Comparison of ENCODE assay signal across 11 cellular contexts in the genomic region with DNA sequence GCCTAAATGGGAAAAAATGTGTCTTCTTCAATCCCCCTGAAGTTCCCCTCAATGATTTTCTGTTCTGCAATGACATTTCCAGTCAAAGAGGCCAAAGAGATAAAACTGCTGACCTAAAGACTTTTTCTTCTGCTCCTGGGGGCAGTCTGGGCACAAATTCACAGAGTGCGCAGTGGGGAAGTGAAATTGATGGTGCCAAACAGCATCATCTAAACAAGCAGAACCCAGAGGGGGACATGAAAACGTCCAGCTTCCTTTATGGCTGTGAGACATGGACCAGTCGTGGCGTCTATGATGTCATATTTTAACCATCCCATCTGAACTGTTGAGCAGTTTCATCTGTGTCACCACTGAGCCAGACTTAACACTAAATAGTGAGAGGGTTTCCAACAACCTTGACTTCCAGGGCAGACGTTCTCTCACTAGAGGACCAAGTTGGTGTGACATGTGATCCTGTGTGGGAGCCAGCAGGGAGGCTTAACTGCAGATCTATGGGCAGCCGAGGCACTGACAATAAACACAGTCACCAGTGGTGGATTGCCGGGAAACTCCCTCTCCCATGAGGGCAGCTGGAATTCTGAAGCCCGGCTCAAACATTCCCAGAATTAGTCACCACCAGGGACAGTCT. TPM values are rescaled to one million over a fixed set of nuclear protein-coding genes. Genes with fewer than 3 reads are reported as not detected.
A peak's percentile ranks its signal among the peaks of the same experiment; 100 is the strongest.
DNase-seq lines count a peak whose midpoint lies in the region; ATAC-seq and TF ChIP-seq lines count a peak whose summit lies in the region.
"Had no signal": no experiment of that assay in that cellular context is flagged by ENCODE, and none has a peak within 500 bp of the region (broad histone marks: within the 10 kb centered on the region; RNA-seq: fewer than 3 reads in every experiment).

No MANE protein-coding gene starts in this region.

- peak overlapping the region; percentile 63 for H3K9ac ChIP-seq in smooth muscle cell (ENCODE audit: low read depth)

- H3K27ac ChIP-seq in smooth muscle cell (ENCODE audit: low read depth): peak overlapping the region; percentile 85
- H3K27ac ChIP-seq: VCaP had no signal

- no peak for TF ChIP-seq CTCF in fibroblast of villous mesenchyme (IDR thresholded peaks at IDR 0.05; ENCODE audit: insufficient read depth, low read depth, low read length)
- TF ChIP-seq CTCF in smooth muscle cell (IDR thresholded peaks at IDR 0.05; ENCODE audit: borderline replicate concordance, insufficient read depth, poor library complexity, severe bottlenecking): no peak

- H3K36me3 ChIP-seq in smooth muscle cell (ENCODE audit: low read depth): no peaks in the 10 kb centered on the region

- H3K4me1 ChIP-seq in smooth muscle cell (ENCODE audit: low read depth): peaks cover 10% of the 10 kb centered on the region

- no peak overlapping the region for H3K4me3 Mint-ChIP-seq in activated CD4-positive, alpha-beta T cell treated with anti-CD3 and anti-CD28 coated beads for 36 hours
- H3K4me3 Mint-ChIP-seq in T-helper 17 cell: no peak overlapping the region

- intact Hi-C loops in activated CD4-positive, alpha-beta T cell treated with anti-CD3 and anti-CD28 coated beads for 36 hours (cut with DNase I, micrococcal nuclease): no loop called here

- CTCF ChIA-PET in activated CD4-positive, alpha-beta T cell treated with anti-CD3 and anti-CD28 coated beads for 36 hours (lab: Charles Lee): interaction anchor here (0.7 to 1.5 kb wide), 5 partner anchors 10 to 107 kb away, joined by 3 to 5 read pairs (median 4); no protein-coding TSS in a partner anchor

- no peaks in the 10 kb centered on the region for H3K9me3 Mint-ChIP-seq in activated CD4-positive, alpha-beta T cell treated with anti-CD3 and anti-CD28 coated beads for 36 hours (ENCODE audit: low read depth)

- H3K79me2 ChIP-seq in smooth muscle cell (ENCODE audit: low read depth): no peaks in the 10 kb centered on the region

- H3K36me3 Mint-ChIP-seq in activated CD4-positive, alpha-beta T cell treated with anti-CD3 and anti-CD28 coated beads for 36 hours (ENCODE audit: low read depth): peaks cover 7% of the 10 kb centered on the region
- peaks cover 5% of the 10 kb centered on the region for H3K36me3 Mint-ChIP-seq in T-helper 17 cell (ENCODE audit: low read depth)

- ATAC-seq in activated CD4-positive, alpha-beta T cell treated with anti-CD3 and anti-CD28 coated beads for 36 hours: peak; percentile 76
- peak; percentile 39 for ATAC-seq in T-helper 17 cell
- no peak for ATAC-seq in GM18517 (IDR thresholded peaks at IDR 0.05; ENCODE audit: unreplicated experiment)
- ATAC-seq in HG03139 (IDR thresholded peaks at IDR 0.05; ENCODE audit: unreplicated experiment): no peak

- no peaks in the 10 kb centered on the region for H3K27me3 Mint-ChIP-seq in activated CD4-positive, alpha-beta T cell treated with anti-CD3 and anti-CD28 coated beads for 36 hours
- H3K27me3 Mint-ChIP-seq in T-helper 17 cell: no peaks in the 10 kb centered on the region

- POLR2A ChIA-PET in activated CD4-positive, alpha-beta T cell treated with anti-CD3 and anti-CD28 coated beads for 36 hours (lab: Charles Lee): no interaction called here

- peaks cover 51% of the 10 kb centered on the region for H3K4me1 Mint-ChIP-seq in activated CD4-positive, alpha-beta T cell treated with anti-CD3 and anti-CD28 coated beads for 36 hours
- H3K4me1 Mint-ChIP-seq in T-helper 17 cell: peaks cover 31% of the 10 kb centered on the region

- H3K4me3 ChIP-seq in fibroblast of villous mesenchyme (ENCODE audit: low read depth, low read length) (no peak overlapping the region), smooth muscle cell (no peak overlapping the region)

- H3K27ac Mint-ChIP-seq in activated CD4-positive, alpha-beta T cell treated with anti-CD3 and anti-CD28 coated beads for 36 hours: peak overlapping the region; percentile 52
- peak overlapping the region; percentile 65 for H3K27ac Mint-ChIP-seq in T-helper 17 cell

- 20% methylated on average over 8 of the region's 8 CpGs for WGBS in smooth muscle cell (ENCODE audit: low lambda C conversion rate)

- peaks cover 9% of the 10 kb centered on the region for H3F3A ChIP-seq in smooth muscle cell (ENCODE audit: low read depth)

- H3K4me2 ChIP-seq in smooth muscle cell: peak overlapping the region; percentile 67

- H3K9me3 ChIP-seq in T-helper 17 cell (ENCODE audit: control insufficient read depth, low read length, poor library complexity, severe bottlenecking): no peaks in the 10 kb centered on the region
- H3K9me3 ChIP-seq in smooth muscle cell (replicated peaks; ENCODE audit: low read depth): no peaks in the 10 kb centered on the region

- H4K20me1 ChIP-seq in smooth muscle cell (ENCODE audit: low read depth): no peaks in the 10 kb centered on the region

- DNase-seq in activated CD4-positive, alpha-beta T cell treated with anti-CD3 and anti-CD28 coated beads for 36 hours: no peak
- DNase-seq in activated CD4-positive, alpha-beta T cell treated with anti-CD3 and anti-CD28 coated beads for 48 hours: no peak
- DNase-seq in T-helper 17 cell: no peak
- peak; percentile 12 for DNase-seq in fibroblast of villous mesenchyme (ENCODE audit: low read depth)
- DNase-seq in smooth muscle cell (lab: John Stamatoyannopoulos, UW; ENCODE audit: unreplicated experiment): peak; percentile 13
- DNase-seq in cerebellar cortex (ENCODE audit: low spot score): no peak
- DNase-seq: NCI-H524, posterior cingulate gyrus had no signal

- peak overlapping the region; percentile 13 for H2AFZ ChIP-seq in smooth muscle cell (ENCODE audit: low read depth)

- H3K27me3 ChIP-seq in smooth muscle cell (ENCODE audit: low read depth): no peaks in the 10 kb centered on the region

RNA-seq across cellular contexts. Expression of gene SCML4, which starts 12.4 kb away (rescaled TPM):
- 10 to 100 TPM in 1 of 2 experiments, 1 to 10 TPM in 1; 9.0 to 11.0 TPM for total RNA-seq in activated CD4-positive, alpha-beta T cell treated with anti-CD3 and anti-CD28 coated beads for 36 hours
- total RNA-seq in T-helper 17 cell (10 to 100 TPM; 49.6 to 58.3 TPM), fibroblast of villous mesenchyme (not detected in 2 replicates), smooth muscle cell (not detected in 2 replicates)
- not detected in 2 replicates for polyA plus RNA-seq in smooth muscle cell

Comparison
In these comparisons a context has a peak if more than half of its experiments do, and no peak if none do; other contexts are left out.
1. ATAC-seq: peak in activated CD4-positive, alpha-beta T cell treated with anti-CD3 and anti-CD28 coated beads for 36 hours (single experiment) and T-helper 17 cell (single experiment); none in GM18517 (single experiment) and HG03139 (single experiment).
2. DNase-seq: peak in fibroblast of villous mesenchyme (single experiment) and smooth muscle cell (single experiment); none in activated CD4-positive, alpha-beta T cell treated with anti-CD3 and anti-CD28 coated beads for 36 hours (single experiment), activated CD4-positive, alpha-beta T cell treated with anti-CD3 and anti-CD28 coated beads for 48 hours (single experiment), T-helper 17 cell (0 of 3) and cerebellar cortex (single experiment).
3. RNA of gene SCML4, which starts 12.4 kb away (total RNA-seq): 49.6 to 58.3 TPM in T-helper 17 cell and 9.0 to 11.0 TPM in activated CD4-positive, alpha-beta T cell treated with anti-CD3 and anti-CD28 coated beads for 36 hours; not detected in fibroblast of villous mesenchyme and not detected in smooth muscle cell; every median in the first group is over 10 times any median in the second.